Comparison of ENCODE assay signal across 8 cellular contexts in genomic region chrX:119880552-119881437, GRCh38. TPM values are rescaled to one million over a fixed set of nuclear protein-coding genes. Genes with fewer than 3 reads are reported as not detected.
DNase-seq lines count a peak whose midpoint lies in the region; ATAC-seq and TF ChIP-seq lines count a peak whose summit lies in the region.

No MANE protein-coding gene starts in this region.

- no peaks in the 10 kb centered on the region for H3K9me3 Mint-ChIP-seq in MCF 10A (ENCODE audit: unreplicated experiment)

- no peak overlapping the region for H3K4me2 ChIP-seq in SK-N-SH

- H3K27ac ChIP-seq in SK-N-SH (ENCODE audit: low read depth in 2 of 2, low read length in 1 of 2): no peak overlapping the region
- no peak overlapping the region for H3K27ac ChIP-seq in transverse colon

- no peak for TF ChIP-seq POLR2A in transverse colon (IDR thresholded peaks at IDR 0.05)

- peaks cover 3% of the 10 kb centered on the region for H3F3A ChIP-seq in SK-N-SH (replicated peaks; ENCODE audit: insufficient read depth)

- intact Hi-C loops in MCF 10A (cut with micrococcal nuclease): loop anchor here (1.0 kb wide), 1 partner anchor 364 kb away; no protein-coding TSS in a partner anchor
- intact Hi-C loops in left colon (cut with DNase I, micrococcal nuclease): no loop called here
- intact Hi-C loops in transverse colon (cut with DNase I; ENCODE audit: low total_unique reads): loop anchor here (5.0 kb wide), 1 partner anchor 1517 kb away; no protein-coding TSS in a partner anchor

- H3K27ac Mint-ChIP-seq in MCF 10A (ENCODE audit: low read depth, unreplicated experiment): peak overlapping the region; percentile 44

- H3K9me2 ChIP-seq in SK-N-SH: no peaks in the 10 kb centered on the region

- no peak overlapping the region for H3K9ac ChIP-seq in SK-N-SH

- peaks cover 35% of the 10 kb centered on the region for H3K36me3 Mint-ChIP-seq in MCF 10A (ENCODE audit: insufficient read depth, unreplicated experiment)

- H2AFZ ChIP-seq in SK-N-SH (ENCODE audit: low read depth): no peak overlapping the region

- TF ChIP-seq CTCF in SK-N-SH (IDR thresholded peaks at IDR 0.05) (peak; percentile 76), MCF 10A (IDR thresholded peaks at IDR 0.05; ENCODE audit: unreplicated experiment) (peak; percentile 73), transverse colon (IDR thresholded peaks at IDR 0.05) (peak; percentile 43 to 54 (median 47))

- 43% methylated on average over 10 of the region's 11 CpGs for WGBS in SK-N-SH (ENCODE audit: low lambda C conversion rate)
- WGBS in transverse colon (ENCODE audit: low coverage in 1 of 2), 2 donors: 57% methylated on average over 11 of the region's 11 CpGs; no CpG with 5 or more reads in 1 of the 2 donors

- ATAC-seq in GM21526 (IDR thresholded peaks at IDR 0.05; ENCODE audit: low FRiP score, unreplicated experiment): peak; percentile 82
- peak; percentile 82 for ATAC-seq in left colon

- H3K9me3 ChIP-seq in SK-N-SH: no peaks in the 10 kb centered on the region
- no peaks in the 10 kb centered on the region for H3K9me3 ChIP-seq in transverse colon

- no peaks in the 10 kb centered on the region for H3K4me1 Mint-ChIP-seq in MCF 10A (ENCODE audit: insufficient read depth, unreplicated experiment)

- TF ChIP-seq EP300 in SK-N-SH (IDR thresholded peaks at IDR 0.05; ENCODE audit: borderline replicate concordance in 1 of 2, low read depth in 1 of 2, low read length in 1 of 2): no peak
- TF ChIP-seq EP300 in transverse colon (IDR thresholded peaks at IDR 0.05; ENCODE audit: low read depth): no peak

- no peak overlapping the region for H3K4me3 ChIP-seq in Jurkat, Clone E6-1 (ENCODE audit: low read length)
- H3K4me3 ChIP-seq in SK-N-SH (ENCODE audit: low read depth in 2 of 2, low read length in 1 of 2) (no peak overlapping the region), transverse colon (no peak overlapping the region)

- DNase-seq in NCI-H446 (lab: John Stamatoyannopoulos, UW) (peak; percentile 1 to 26), NCI-H446 treated with DMSO at 0.1 percent for 48 hours (lab: John Stamatoyannopoulos, UW) (no peak), SK-N-SH (peak; percentile 71), MCF 10A (ENCODE audit: unreplicated experiment) (peak; percentile 64), left colon (no peak), transverse colon (peak; percentile 16)
- DNase-seq in Jurkat, Clone E6-1 (ENCODE audit: low read depth, low spot score): peak; percentile 57

- no peak overlapping the region for H3K4me3 Mint-ChIP-seq in MCF 10A (ENCODE audit: unreplicated experiment)

- CTCF ChIA-PET in SK-N-SH (lab: Yijun Ruan, JAX): interaction anchor here (0.9 to 2.5 kb wide), 7 partner anchors 10 to 197 kb away, joined by 3 to 7 read pairs (median 3); partner anchors contain the start of genes AKAP14 and UPF3B
- CTCF ChIA-PET in MCF 10A (lab: Yijun Ruan, JAX): interaction anchor here (0.6 to 1.4 kb wide), 4 partner anchors 11 to 269 kb away, joined by 3 to 8 read pairs (median 4); no protein-coding TSS in a partner anchor

- H4K20me1 ChIP-seq in SK-N-SH (ENCODE audit: insufficient read depth): no peaks in the 10 kb centered on the region

- H3K27me3 ChIP-seq in SK-N-SH (ENCODE audit: insufficient read depth) (no peaks in the 10 kb centered on the region; the same call in 1 of the 2 replicates), transverse colon (no peaks in the 10 kb centered on the region)

- peaks cover 1% of the 10 kb centered on the region; the same call in 1 of the 2 replicates for H3K79me2 ChIP-seq in SK-N-SH (ENCODE audit: insufficient read depth)

- no peaks in the 10 kb centered on the region for H3K27me3 Mint-ChIP-seq in MCF 10A (ENCODE audit: insufficient read depth, unreplicated experiment)

- H3K36me3 ChIP-seq in SK-N-SH (replicated peaks in 1 of 2; ENCODE audit: control insufficient read depth in 1 of 2, insufficient read depth in 2 of 2, low read length in 1 of 2) (peaks cover 3 to 4% of the 10 kb centered on the region in 2 experiments), transverse colon (no peaks in the 10 kb centered on the region)

- BruUV-seq in MCF 10A (replicated peaks; lab: Mats Ljungman, UMichigan): no TSS peak

- peak; percentile 71 for TF ChIP-seq RAD21 in SK-N-SH (IDR thresholded peaks at IDR 0.05; ENCODE audit: low read length)

- in situ Hi-C loops in transverse colon (cut with MboI; ENCODE audit: low pct_ligation_motif_present in 1 of 4, low pct_unique_long_range_greater_than_20kb in 1 of 4, low sequenced_read_pairs in 3 of 4): no loop called here

- H3K4me1 ChIP-seq in SK-N-SH (ENCODE audit: control insufficient read depth in 1 of 2, insufficient read depth in 2 of 2, low read depth in 1 of 2, low read length in 1 of 2) (no peaks in the 10 kb centered on the region; a peak in 1 of 4 replicates), transverse colon (no peaks in the 10 kb centered on the region)

- POLR2A ChIA-PET in SK-N-SH (lab: Yijun Ruan, JAX) (no interaction called here), MCF 10A (lab: Yijun Ruan, JAX) (interaction anchor here (0.8 kb wide), 1 partner anchor 9 kb away, joined by 3 read pairs; the partner anchor contains the start of genes NDUFA1 and RNF113A)

TF ChIP-seq in SK-N-SH, 30 proteins besides CTCF, POLR2A, EP300 and RAD21:
- TF ChIP-seq YY1 (IDR thresholded peaks at IDR 0.05; ENCODE audit: low read depth) (peak; percentile 36; the same call in 1 of the 2 replicates), FOXM1 (IDR thresholded peaks at IDR 0.05; ENCODE audit: low read depth) (no peak), SMC3 (IDR thresholded peaks at IDR 0.05; ENCODE audit: low read depth, low read length) (peak; percentile 57), SIN3A (IDR thresholded peaks at IDR 0.05; ENCODE audit: borderline replicate concordance, low read depth, low read length) (0 out of 2 replicates have a peak, but pooled peaks have one; percentile 21)

RNA-seq across cellular contexts. Expression of gene NDUFA1, which starts 9.2 kb away (rescaled TPM):
- 190 TPM for polyA plus RNA-seq in Jurkat, Clone E6-1 (2012; ENCODE audit: insufficient read depth, insufficient read length)
- 96.5 and 101 TPM in 2 replicates for polyA plus RNA-seq in SK-N-SH (2012; rRNA removed)
- polyA plus RNA-seq in SK-N-SH (2012; cell fraction: cytosol; rRNA removed): 143 and 271 TPM in 2 replicates
- 14.5 and 24.8 TPM in 2 replicates for polyA plus RNA-seq in SK-N-SH (2012; cell fraction: nucleus; rRNA removed)
- total RNA-seq in MCF 10A (2022): 76.7 and 82.8 TPM in 2 replicates
- total RNA-seq in left colon: 100 to 1,000 TPM; 201 to 236 TPM
- 100 to 1,000 TPM in 1 of 4 donors, 10 to 100 TPM in 3; 11.9 to 128 (median 70.9) TPM for total RNA-seq in transverse colon

RNA-seq across cellular contexts. Expression of gene RNF113A, which starts 9.3 kb away (rescaled TPM):
- polyA plus RNA-seq in Jurkat, Clone E6-1 (2012; ENCODE audit: insufficient read depth, insufficient read length): 23.6 TPM
- polyA plus RNA-seq in SK-N-SH (2012; rRNA removed): 11.8 and 14.8 TPM in 2 replicates
- polyA plus RNA-seq in SK-N-SH (2012; cell fraction: cytosol; rRNA removed): 13.1 and 14.2 TPM in 2 replicates
- 7.4 and 9.0 TPM in 2 replicates for polyA plus RNA-seq in SK-N-SH (2012; cell fraction: nucleus; rRNA removed)
- total RNA-seq in MCF 10A (2022) (19.0 and 23.0 TPM in 2 replicates), left colon (10 to 100 TPM; 12.9 to 13.4 TPM), transverse colon (10 to 100 TPM in 2 of 4 donors, 1 to 10 TPM in 2; 1.9 to 16.7 (median 10.1) TPM)

RNA-seq across cellular contexts. Expression of gene AKAP14, which starts 14.9 kb away (rescaled TPM):
- not detected for polyA plus RNA-seq in Jurkat, Clone E6-1 (2012; ENCODE audit: insufficient read depth, insufficient read length)
- polyA plus RNA-seq in SK-N-SH (2012; rRNA removed): 0.16 and 0.23 TPM in 2 replicates
- polyA plus RNA-seq in SK-N-SH (2012; cell fraction: cytosol; rRNA removed): 0.12 and 0.67 TPM in 2 replicates
- not detected in 2 replicates for polyA plus RNA-seq in SK-N-SH (2012; cell fraction: nucleus; rRNA removed)
- not detected in 2 replicates for total RNA-seq in MCF 10A (2022)
- not detected for total RNA-seq in left colon
- total RNA-seq in transverse colon: not detected

RNA-seq across cellular contexts. Expression of gene UPF3B, which starts 28.0 kb away (rescaled TPM):
- 28.8 TPM for polyA plus RNA-seq in Jurkat, Clone E6-1 (2012; ENCODE audit: insufficient read depth, insufficient read length)
- 8.5 and 8.9 TPM in 2 replicates for polyA plus RNA-seq in SK-N-SH (2012; rRNA removed)
- 10.5 and 15.4 TPM in 2 replicates for polyA plus RNA-seq in SK-N-SH (2012; cell fraction: cytosol; rRNA removed)
- polyA plus RNA-seq in SK-N-SH (2012; cell fraction: nucleus; rRNA removed): 5.0 and 11.3 TPM in 2 replicates
- 17.4 and 18.5 TPM in 2 replicates for total RNA-seq in MCF 10A (2022)
- 1 to 10 TPM; 7.4 to 7.9 TPM for total RNA-seq in left colon
- total RNA-seq in transverse colon: 10 to 100 TPM in 1 of 4 donors, 1 to 10 TPM in 3; 3.4 to 16.8 (median 5.7) TPM

Comparison
In these comparisons a context has a peak if more than half of its experiments do, and no peak if none do; other contexts are left out.
1. DNase-seq: peak in NCI-H446 (2 of 2), Jurkat, Clone E6-1 (single experiment), SK-N-SH (single experiment), MCF 10A (single experiment) and transverse colon (single experiment); none in NCI-H446 treated with DMSO at 0.1 percent for 48 hours (single experiment) and left colon (0 of 2).
2. intact Hi-C loops: an anchor here in MCF 10A (1.0 kb wide) and transverse colon (5.0 kb wide); none called in left colon.
3. Peak in every context shown above with its lines, with median percentiles within 50 percentile points of each other: CTCF ChIP-seq.